ENCODE assay signal across 21 cellular contexts in genomic region chr17:9802294-9802693, GRCh38. TPM values are rescaled to one million over a fixed set of nuclear protein-coding genes. Genes with fewer than 3 reads are reported as not detected.
DNase-seq lines count a peak whose midpoint lies in the region; ATAC-seq and TF ChIP-seq lines count a peak whose summit lies in the region.
"Had no signal": no experiment of that assay in that cellular context is flagged by ENCODE, and none has a peak within 500 bp of the region (broad histone marks: within the 10 kb centered on the region; RNA-seq: fewer than 3 reads in every experiment).

No MANE protein-coding gene starts in this region.

- WGBS in testis, 2 donors: 80 to 83% methylated on average over 11 to 13 of the region's 13 CpGs

- TF ChIP-seq POLR2A in breast epithelium (IDR thresholded peaks at IDR 0.05): no peak
- TF ChIP-seq POLR2A in testis (IDR thresholded peaks at IDR 0.05): no peak

- POLR2A ChIA-PET in MCF 10A (lab: Yijun Ruan, JAX): interaction anchor here (0.8 to 1.2 kb wide), 4 partner anchors 9 to 82 kb away, joined by 3 to 5 read pairs (median 4); no protein-coding TSS in a partner anchor
- POLR2A ChIA-PET in Panc1 (lab: Charles Lee): no interaction called here
- POLR2A ChIA-PET in CD4-positive, alpha-beta memory T cell (lab: Charles Lee; ENCODE audit: partially characterized antibody): no interaction called here

- in situ Hi-C loops in Panc1 (cut with HindIII; ENCODE audit: low pct_unique_long_range_greater_than_20kb, low sequenced_read_pairs): no loop called here

- H3K9ac ChIP-seq in subcutaneous abdominal adipose tissue (ENCODE audit: low read length in 5 of 5): no peak overlapping the region

- peak overlapping the region; percentile 85 for H3K27ac Mint-ChIP-seq in MCF 10A (ENCODE audit: low read depth, unreplicated experiment)
- H3K27ac Mint-ChIP-seq in CD4-positive, alpha-beta memory T cell: no peak overlapping the region
- H3K27ac Mint-ChIP-seq: activated CD4-positive, alpha-beta memory T cell treated with anti-CD3 and anti-CD28 coated beads, Interleukin-2, amount 10 ng/mL, durations not matched to agents 7 days and 5 days; CD8-positive, alpha-beta T cell; endodermal cell; stimulated activated naive B cell treated with anti-CD40 and anti-IgM and Interleukin-4, amounts not matched to agents 10 μg/mL and 1 μg/mL and 100 μg/mL, for 72 hours had no signal

- no peak overlapping the region for H3K27ac ChIP-seq in breast epithelium
- H3K27ac ChIP-seq in Panc1 (ENCODE audit: low read length): no peak overlapping the region
- no peak overlapping the region for H3K27ac ChIP-seq in subcutaneous abdominal adipose tissue (ENCODE audit: low read depth, low read length)
- H3K27ac ChIP-seq in testis: no peak overlapping the region
- H3K27ac ChIP-seq in CD4-positive, alpha-beta memory T cell (ENCODE audit: low read depth, low read length): no peak overlapping the region

- TF ChIP-seq CTCF in MCF 10A (IDR thresholded peaks at IDR 0.05; ENCODE audit: unreplicated experiment) (no peak), breast epithelium (IDR thresholded peaks at IDR 0.05) (no peak), Panc1 (IDR thresholded peaks at IDR 0.05) (no peak), fibroblast of villous mesenchyme (IDR thresholded peaks at IDR 0.05; ENCODE audit: insufficient read depth, low read depth, low read length) (no peak), testis (IDR thresholded peaks at IDR 0.05) (no peak)

- peaks cover 8% of the 10 kb centered on the region for H3K9me3 Mint-ChIP-seq in MCF 10A (ENCODE audit: unreplicated experiment)
- H3K9me3 Mint-ChIP-seq in CD4-positive, alpha-beta memory T cell: peaks cover 0 to 9% (median 3%) of the 10 kb centered on the region in 8 donors
- H3K9me3 Mint-ChIP-seq: activated CD4-positive, alpha-beta memory T cell treated with anti-CD3 and anti-CD28 coated beads, Interleukin-2, amount 10 ng/mL, durations not matched to agents 7 days and 5 days; CD8-positive, alpha-beta T cell; endodermal cell had no signal

- peak overlapping the region; percentile 49 for H3K4me3 Mint-ChIP-seq in MCF 10A (ENCODE audit: unreplicated experiment)
- no peak overlapping the region for H3K4me3 Mint-ChIP-seq in CD4-positive, alpha-beta memory T cell
- H3K4me3 Mint-ChIP-seq: activated CD4-positive, alpha-beta memory T cell treated with anti-CD3 and anti-CD28 coated beads, Interleukin-2, amount 10 ng/mL, durations not matched to agents 7 days and 5 days; CD8-positive, alpha-beta T cell; endodermal cell; stimulated activated naive B cell treated with anti-CD40 and anti-IgM and Interleukin-4, amounts not matched to agents 10 μg/mL and 1 μg/mL and 100 μg/mL, for 72 hours had no signal

- H3K4me1 ChIP-seq in breast epithelium (no peaks in the 10 kb centered on the region), Panc1 (ENCODE audit: control insufficient read depth, insufficient read depth, low read length) (peaks cover 8% of the 10 kb centered on the region), subcutaneous abdominal adipose tissue (ENCODE audit: control insufficient read depth in 5 of 5, insufficient read depth in 5 of 5, low read length in 5 of 5) (no peaks in the 10 kb centered on the region), testis (no peaks in the 10 kb centered on the region)
- H3K4me1 ChIP-seq in CD4-positive, alpha-beta memory T cell (ENCODE audit: insufficient read depth, low read length): no peaks in the 10 kb centered on the region

- intact Hi-C loops in MCF 10A (cut with micrococcal nuclease) (no loop called here), breast epithelium (cut with DNase I; ENCODE audit: low total_unique reads) (no loop called here), Panc1 (cut with micrococcal nuclease; ENCODE audit: unreplicated experiment) (no loop called here), testis (cut with DNase I; ENCODE audit: low total_unique reads) (no loop called here)
- intact Hi-C loops in CD4-positive, alpha-beta memory T cell (cut with micrococcal nuclease): no loop called here

- H3K36me3 ChIP-seq in breast epithelium: no peaks in the 10 kb centered on the region
- no peaks in the 10 kb centered on the region for H3K36me3 ChIP-seq in Panc1 (ENCODE audit: control insufficient read depth, insufficient read depth, low read length)
- no peaks in the 10 kb centered on the region for H3K36me3 ChIP-seq in subcutaneous abdominal adipose tissue (ENCODE audit: control insufficient read depth in 5 of 5, insufficient read depth in 5 of 5, low read length in 5 of 5)
- no peaks in the 10 kb centered on the region for H3K36me3 ChIP-seq in testis (ENCODE audit: low read depth, missing control alignments)
- H3K36me3 ChIP-seq in CD4-positive, alpha-beta memory T cell (ENCODE audit: insufficient read depth, low read length): no peaks in the 10 kb centered on the region

- H3K27me3 ChIP-seq in breast epithelium: no peaks in the 10 kb centered on the region
- H3K27me3 ChIP-seq in Panc1 (ENCODE audit: control insufficient read depth, insufficient read depth, low read length): no peaks in the 10 kb centered on the region; the same call in 1 of the 2 replicates
- peaks cover 0 to 3% (median 0%) of the 10 kb centered on the region in 5 donors for H3K27me3 ChIP-seq in subcutaneous abdominal adipose tissue (ENCODE audit: control insufficient read depth in 5 of 5, insufficient read depth in 4 of 5, low read length in 5 of 5)
- H3K27me3 ChIP-seq in testis: no peaks in the 10 kb centered on the region
- no peaks in the 10 kb centered on the region for H3K27me3 ChIP-seq in CD4-positive, alpha-beta memory T cell (ENCODE audit: insufficient read depth, low read length)

- CTCF ChIA-PET in MCF 10A (lab: Yijun Ruan, JAX): interaction anchor here (0.8 to 1.5 kb wide), 7 partner anchors 10 to 532 kb away, joined by 3 to 5 read pairs (median 3); partner anchors contain the start of genes DHRS7C and GLP2R
- CTCF ChIA-PET in Panc1 (lab: Charles Lee): no interaction called here
- CTCF ChIA-PET in CD4-positive, alpha-beta memory T cell (lab: Charles Lee; ENCODE audit: partially characterized antibody): no interaction called here

- no peaks in the 10 kb centered on the region for H3K4me1 Mint-ChIP-seq in MCF 10A (ENCODE audit: insufficient read depth, unreplicated experiment)
- H3K4me1 Mint-ChIP-seq in CD4-positive, alpha-beta memory T cell: no peaks in the 10 kb centered on the region
- H3K4me1 Mint-ChIP-seq: activated CD4-positive, alpha-beta memory T cell treated with anti-CD3 and anti-CD28 coated beads, Interleukin-2, amount 10 ng/mL, durations not matched to agents 7 days and 5 days; endodermal cell; stimulated activated naive B cell treated with anti-CD40 and anti-IgM and Interleukin-4, amounts not matched to agents 10 μg/mL and 1 μg/mL and 100 μg/mL, for 72 hours had no signal

- BruUV-seq in MCF 10A (replicated peaks; lab: Mats Ljungman, UMichigan) (no TSS peak), Panc1 (replicated peaks; lab: Mats Ljungman, UMichigan) (no TSS peak)

- peak; percentile 80 for ATAC-seq in Panc1
- ATAC-seq: CD8-positive, alpha-beta T cell; stimulated activated naive B cell treated with anti-CD40 and anti-IgM and Interleukin-4, amounts not matched to agents 10 μg/mL and 1 μg/mL and 100 μg/mL, for 72 hours had no signal

- H3K27me3 Mint-ChIP-seq in MCF 10A (ENCODE audit: insufficient read depth, unreplicated experiment): no peaks in the 10 kb centered on the region
- peaks cover 13 to 16% of the 10 kb centered on the region in 2 donors for H3K27me3 Mint-ChIP-seq in CD4-positive, alpha-beta memory T cell
- H3K27me3 Mint-ChIP-seq: activated CD4-positive, alpha-beta memory T cell treated with anti-CD3 and anti-CD28 coated beads, Interleukin-2, amount 10 ng/mL, durations not matched to agents 7 days and 5 days had no signal

- DNase-seq in MCF 10A (ENCODE audit: unreplicated experiment) (peak; percentile 86), breast epithelium (ENCODE audit: low spot score in 2 of 2) (no peak), Panc1 (ENCODE audit: low read depth, low spot score) (no peak), fibroblast of villous mesenchyme (ENCODE audit: low read depth) (peak; percentile 20), testis (no peak), retina (no peak)
- DNase-seq in CD4-positive, alpha-beta memory T cell: no peak
- DNase-seq: 8988T; activated CD4-positive, alpha-beta memory T cell treated with anti-CD3 and anti-CD28 coated beads, Interleukin-2, amount 10 ng/mL, durations not matched to agents 7 days and 5 days; CD8-positive, alpha-beta T cell; endodermal cell; GOT3; NCI-H1930; NCI-H526 treated with DMSO at 0.1 percent for 48 hours; OCI-M1; posterior cingulate gyrus; stimulated activated naive B cell treated with anti-CD40 and anti-IgM and Interleukin-4, amounts not matched to agents 10 μg/mL and 1 μg/mL and 100 μg/mL, for 72 hours; SW 1271 had no signal

- H3K9me3 ChIP-seq in breast epithelium (peaks cover 0 to 10% of the 10 kb centered on the region in 2 donors), Panc1 (ENCODE audit: control insufficient read depth, insufficient read depth, low read depth, low read length) (no peaks in the 10 kb centered on the region), subcutaneous abdominal adipose tissue (ENCODE audit: control insufficient read depth in 5 of 5, low read length in 5 of 5) (peaks cover 0 to 8% (median 4%) of the 10 kb centered on the region in 5 donors), testis (no peaks in the 10 kb centered on the region)
- no peaks in the 10 kb centered on the region for H3K9me3 ChIP-seq in CD4-positive, alpha-beta memory T cell (ENCODE audit: control insufficient read depth in 1 of 2, low read length in 2 of 2)

- H3K4me3 ChIP-seq in breast epithelium (peak overlapping the region in 1 of 3 donors; percentile 28), Panc1 (ENCODE audit: low read depth in 2 of 2, low read length in 2 of 2) (peak overlapping the region in 1 of 2 experiments; percentile 30; a peak in 2 of 4 replicates), fibroblast of villous mesenchyme (ENCODE audit: low read depth, low read length) (no peak overlapping the region), subcutaneous abdominal adipose tissue (ENCODE audit: low read depth in 1 of 5, low read length in 5 of 5) (peak overlapping the region in 3 of 5 donors; percentile 2 to 22 (median 22)), testis (no peak overlapping the region)
- H3K4me3 ChIP-seq in CD4-positive, alpha-beta memory T cell (ENCODE audit: low read length in 2 of 2): no peak overlapping the region

- H3K36me3 Mint-ChIP-seq in MCF 10A (ENCODE audit: insufficient read depth, unreplicated experiment): no peaks in the 10 kb centered on the region
- H3K36me3 Mint-ChIP-seq in CD4-positive, alpha-beta memory T cell: no peaks in the 10 kb centered on the region
- H3K36me3 Mint-ChIP-seq: CD8-positive, alpha-beta T cell; stimulated activated naive B cell treated with anti-CD40 and anti-IgM and Interleukin-4, amounts not matched to agents 10 μg/mL and 1 μg/mL and 100 μg/mL, for 72 hours had no signal

RNA-seq across cellular contexts. Expression of gene DHRS7C, which starts 10.9 kb away (rescaled TPM):
- total RNA-seq in MCF 10A (2022) (not detected in 2 replicates), breast epithelium (not detected), Panc1 (2021; ENCODE audit: unreplicated experiment) (not detected), fibroblast of villous mesenchyme (not detected in 2 replicates), testis (under 1 TPM in 1 of 2 donors, not detected in 1; 0.79 TPM)
- polyA plus RNA-seq in Panc1 (2012; ENCODE audit: insufficient read length): not detected
- 0.46 TPM for polyA plus RNA-seq in testis (ENCODE audit: insufficient read depth, low read depth, low replicate concordance)
- not detected for total RNA-seq in CD4-positive, alpha-beta memory T cell
- polyA plus RNA-seq in CD4-positive, alpha-beta memory T cell: not detected
- total RNA-seq: activated CD4-positive, alpha-beta memory T cell treated with anti-CD3 and anti-CD28 coated beads, Interleukin-2, amount 10 ng/mL, durations not matched to agents 7 days and 5 days; CD8-positive, alpha-beta T cell; endodermal cell; ureter had no signal

RNA-seq across cellular contexts. Expression of gene GSG1L2, which starts 19.6 kb away (rescaled TPM):
- not detected in 2 replicates for total RNA-seq in MCF 10A (2022)
- not detected for total RNA-seq in breast epithelium
- not detected for total RNA-seq in Panc1 (2021; ENCODE audit: unreplicated experiment)
- not detected for polyA plus RNA-seq in Panc1 (2012; ENCODE audit: insufficient read length)
- total RNA-seq in fibroblast of villous mesenchyme: not detected in 2 replicates
- total RNA-seq in testis: under 1 TPM in 1 of 2 donors, not detected in 1; 0.50 TPM
- polyA plus RNA-seq in testis (ENCODE audit: insufficient read depth, low read depth, low replicate concordance): 0.79 TPM
- not detected for total RNA-seq in CD4-positive, alpha-beta memory T cell
- polyA plus RNA-seq in CD4-positive, alpha-beta memory T cell: not detected
- total RNA-seq: activated CD4-positive, alpha-beta memory T cell treated with anti-CD3 and anti-CD28 coated beads, Interleukin-2, amount 10 ng/mL, durations not matched to agents 7 days and 5 days; CD8-positive, alpha-beta T cell; endodermal cell; liver; ureter had no signal
- polyA plus RNA-seq: liver had no signal

RNA-seq across cellular contexts. Expression of gene GLP2R, which starts 23.4 kb away (rescaled TPM):
- total RNA-seq in MCF 10A (2022) (0.09 TPM in 1 of 2 replicates, not detected in the other), breast epithelium (1 to 10 TPM; 2.0 to 4.2 (median 3.7) TPM), Panc1 (2021; ENCODE audit: unreplicated experiment) (0.08 TPM), fibroblast of villous mesenchyme (0.32 and 0.43 TPM in 2 replicates), testis (1 to 10 TPM in 1 of 2 donors, under 1 TPM in 1; 0.81 to 1.3 TPM)
- 0.15 TPM for polyA plus RNA-seq in Panc1 (2012; ENCODE audit: insufficient read length)
- polyA plus RNA-seq in testis (ENCODE audit: insufficient read depth, low read depth, low replicate concordance): 0.70 TPM
- total RNA-seq in CD4-positive, alpha-beta memory T cell: not detected
- polyA plus RNA-seq in CD4-positive, alpha-beta memory T cell: not detected
- total RNA-seq: activated CD4-positive, alpha-beta memory T cell treated with anti-CD3 and anti-CD28 coated beads, Interleukin-2, amount 10 ng/mL, durations not matched to agents 7 days and 5 days; CD8-positive, alpha-beta T cell; endodermal cell had no signal

Comparison
In these comparisons a context has a peak if more than half of its experiments do, and no peak if none do; other contexts are left out.
1. DNase-seq: peak in MCF 10A (single experiment) and fibroblast of villous mesenchyme (single experiment); none in breast epithelium (0 of 2), Panc1 (single experiment), testis (single experiment), retina (single experiment) and CD4-positive, alpha-beta memory T cell (0 of 5).
2. H3K4me3 ChIP-seq: peak in subcutaneous abdominal adipose tissue (3 of 5); none in fibroblast of villous mesenchyme (single experiment), testis (0 of 2) and CD4-positive, alpha-beta memory T cell (0 of 2).